ENCODE assay signal across 34 cellular contexts in genomic region chr15:82923744-82924143, GRCh38.
"Had no signal": no experiment of that assay in that cellular context is flagged by ENCODE, and none has a peak within 500 bp of the region (broad histone marks: within the 10 kb centered on the region; RNA-seq: fewer than 3 reads in every experiment).

No MANE protein-coding gene starts in this region.

- H3K4me1 ChIP-seq: breast epithelium, colonic mucosa had no signal

- H3K9me3 Mint-ChIP-seq: activated CD4-positive, alpha-beta T cell treated with anti-CD3 and anti-CD28 coated beads, Interleukin-2, amount 10 ng/mL, durations not matched to agents 24 days and 14 days; activated CD8-positive, alpha-beta T cell treated with anti-CD3 and anti-CD28 coated beads for 36 hours; activated naive CD4-positive, alpha-beta T cell treated with anti-CD3 and anti-CD28 coated beads for 36 hours; activated naive CD4-positive, alpha-beta T cell treated with anti-CD3 and anti-CD28 coated beads, Interleukin-2, amount 50 U/mL, for 24 hours; activated naive CD8-positive, alpha-beta T cell treated with anti-CD3 and anti-CD28 coated beads for 36 hours; activated naive CD8-positive, alpha-beta T cell treated with anti-CD3 and anti-CD28 coated beads, Interleukin-2, amount 50 U/mL, for 24 hours; activated T-helper 1 cell treated with anti-CD3 and anti-CD28 coated beads, Interleukin-12 subunit alpha, Interleukin-12 subunit beta, Interleukin-2, Interleukin-4 antibody, amounts not matched to agents 30 ng/mL and 10 ng/mL and 1 ng/mL, durations not matched to agents 14 hours and 24 hours and 36 hours; activated T-helper 2 cell treated with anti-CD3 and anti-CD28 coated beads, Interferon-gamma antibody, Interleukin-2, Interleukin-4, amounts not matched to agents 10 μg/mL and 5 μg/mL and 100 μg/mL, durations not matched to agents 14 hours and 24 hours and 36 hours; T-helper 2 cell treated with Interferon-gamma antibody and Interleukin-4, amounts not matched to agents 5 μg/mL and 100 μg/mL, for 36 hours had no signal

- H3K27me3 Mint-ChIP-seq: activated CD4-positive, alpha-beta T cell treated with anti-CD3 and anti-CD28 coated beads for 36 hours; activated CD8-positive, alpha-beta T cell treated with anti-CD3 and anti-CD28 coated beads for 36 hours; activated naive CD4-positive, alpha-beta T cell treated with anti-CD3 and anti-CD28 coated beads, Interleukin-2, amount 50 U/mL, for 24 hours; activated naive CD8-positive, alpha-beta T cell treated with anti-CD3 and anti-CD28 coated beads for 36 hours; activated naive CD8-positive, alpha-beta T cell treated with anti-CD3 and anti-CD28 coated beads, Interleukin-2, amount 50 U/mL, for 24 hours had no signal

- ATAC-seq: activated CD4-positive, alpha-beta T cell treated with anti-CD3 and anti-CD28 coated beads for 36 hours; activated CD8-positive, alpha-beta memory T cell treated with anti-CD3 and anti-CD28 coated beads, Interleukin-2, amount 10 ng/mL, durations not matched to agents 7 days and 5 days; activated CD8-positive, alpha-beta T cell treated with anti-CD3 and anti-CD28 coated beads for 36 hours; activated naive CD8-positive, alpha-beta T cell treated with anti-CD3 and anti-CD28 coated beads, Interleukin-2, amount 50 U/mL, for 24 hours; T-helper 17 cell had no signal

- H3K27ac Mint-ChIP-seq: activated CD4-positive, alpha-beta T cell treated with anti-CD3 and anti-CD28 coated beads for 36 hours; activated CD4-positive, alpha-beta T cell treated with anti-CD3 and anti-CD28 coated beads, Interleukin-2, amount 10 ng/mL, durations not matched to agents 24 days and 14 days; activated CD8-positive, alpha-beta memory T cell treated with anti-CD3 and anti-CD28 coated beads, Interleukin-2, amount 10 ng/mL, durations not matched to agents 7 days and 5 days; activated CD8-positive, alpha-beta T cell treated with anti-CD3 and anti-CD28 coated beads for 36 hours; activated naive CD4-positive, alpha-beta T cell treated with anti-CD3 and anti-CD28 coated beads for 36 hours; activated naive CD4-positive, alpha-beta T cell treated with anti-CD3 and anti-CD28 coated beads, Interleukin-2, amount 50 U/mL, for 24 hours; activated naive CD8-positive, alpha-beta T cell treated with anti-CD3 and anti-CD28 coated beads for 36 hours; activated naive CD8-positive, alpha-beta T cell treated with anti-CD3 and anti-CD28 coated beads, Interleukin-2, amount 50 U/mL, for 24 hours; activated T-helper 1 cell treated with anti-CD3 and anti-CD28 coated beads, Interleukin-12 subunit alpha, Interleukin-12 subunit beta, Interleukin-2, Interleukin-4 antibody, amounts not matched to agents 30 ng/mL and 10 ng/mL and 1 ng/mL, durations not matched to agents 14 hours and 24 hours and 36 hours; activated T-helper 2 cell treated with anti-CD3 and anti-CD28 coated beads, Interferon-gamma antibody, Interleukin-2, Interleukin-4, amounts not matched to agents 10 μg/mL and 5 μg/mL and 100 μg/mL, durations not matched to agents 14 hours and 24 hours and 36 hours; brain; T-helper 17 cell; T-helper 2 cell treated with Interferon-gamma antibody and Interleukin-4, amounts not matched to agents 5 μg/mL and 100 μg/mL, for 36 hours had no signal

- H3K36me3 Mint-ChIP-seq: activated CD8-positive, alpha-beta memory T cell treated with anti-CD3 and anti-CD28 coated beads, Interleukin-2, amount 10 ng/mL, durations not matched to agents 7 days and 5 days; activated naive CD4-positive, alpha-beta T cell treated with anti-CD3 and anti-CD28 coated beads, Interleukin-2, amount 50 U/mL, for 24 hours; activated naive CD8-positive, alpha-beta T cell treated with anti-CD3 and anti-CD28 coated beads for 36 hours; brain had no signal

- H3K4me1 Mint-ChIP-seq: activated CD4-positive, alpha-beta T cell treated with anti-CD3 and anti-CD28 coated beads for 36 hours; activated CD4-positive, alpha-beta T cell treated with anti-CD3 and anti-CD28 coated beads, Interleukin-2, amount 10 ng/mL, durations not matched to agents 24 days and 14 days; activated CD8-positive, alpha-beta memory T cell treated with anti-CD3 and anti-CD28 coated beads, Interleukin-2, amount 10 ng/mL, durations not matched to agents 7 days and 5 days; activated naive CD4-positive, alpha-beta T cell treated with anti-CD3 and anti-CD28 coated beads, Interleukin-2, amount 50 U/mL, for 24 hours; activated naive CD8-positive, alpha-beta T cell treated with anti-CD3 and anti-CD28 coated beads for 36 hours; activated naive CD8-positive, alpha-beta T cell treated with anti-CD3 and anti-CD28 coated beads, Interleukin-2, amount 50 U/mL, for 24 hours had no signal

- H3K36me3 ChIP-seq: adrenal gland, breast epithelium, cardiac muscle cell, colonic mucosa, esophagus squamous epithelium had no signal

- H3K4me3 Mint-ChIP-seq: activated CD4-positive, alpha-beta T cell treated with anti-CD3 and anti-CD28 coated beads for 36 hours; activated CD4-positive, alpha-beta T cell treated with anti-CD3 and anti-CD28 coated beads, Interleukin-2, amount 10 ng/mL, durations not matched to agents 24 days and 14 days; activated CD8-positive, alpha-beta memory T cell treated with anti-CD3 and anti-CD28 coated beads, Interleukin-2, amount 10 ng/mL, durations not matched to agents 7 days and 5 days; activated CD8-positive, alpha-beta T cell treated with anti-CD3 and anti-CD28 coated beads for 36 hours; activated naive CD4-positive, alpha-beta T cell treated with anti-CD3 and anti-CD28 coated beads for 36 hours; activated naive CD4-positive, alpha-beta T cell treated with anti-CD3 and anti-CD28 coated beads, Interleukin-2, amount 50 U/mL, for 24 hours; activated naive CD8-positive, alpha-beta T cell treated with anti-CD3 and anti-CD28 coated beads for 36 hours; activated naive CD8-positive, alpha-beta T cell treated with anti-CD3 and anti-CD28 coated beads, Interleukin-2, amount 50 U/mL, for 24 hours; activated T-helper 1 cell treated with anti-CD3 and anti-CD28 coated beads, Interleukin-12 subunit alpha, Interleukin-12 subunit beta, Interleukin-2, Interleukin-4 antibody, amounts not matched to agents 30 ng/mL and 10 ng/mL and 1 ng/mL, durations not matched to agents 14 hours and 24 hours and 36 hours; brain; T-helper 17 cell; T-helper 2 cell treated with Interferon-gamma antibody and Interleukin-4, amounts not matched to agents 5 μg/mL and 100 μg/mL, for 36 hours had no signal

- H3K9me3 ChIP-seq: adrenal gland, breast epithelium, colonic mucosa, esophagus squamous epithelium had no signal

- H3K4me3 ChIP-seq: adrenal gland, breast epithelium, cardiac muscle cell, colonic mucosa, esophagus squamous epithelium had no signal

- H3K27me3 ChIP-seq: adrenal gland, breast epithelium, cardiac muscle cell, colonic mucosa, esophagus squamous epithelium had no signal

- DNase-seq: activated CD4-positive, alpha-beta T cell treated with anti-CD3 and anti-CD28 coated beads for 36 hours; activated CD4-positive, alpha-beta T cell treated with anti-CD3 and anti-CD28 coated beads, Interleukin-2, amount 10 ng/mL, durations not matched to agents 24 days and 14 days; activated CD4-positive, alpha-beta T cell treated with anti-CD3 and anti-CD28 coated beads, Interleukin-2, amount 50 U/mL, for 4 hours; activated CD4-positive, CD25-positive, alpha-beta regulatory T cell; activated CD4-positive, CD25-positive, alpha-beta regulatory T cell treated with anti-CD3 and anti-CD28 coated beads, Interleukin-2, amount 50 U/mL, for 72 hours; activated CD8-positive, alpha-beta memory T cell treated with anti-CD3 and anti-CD28 coated beads, Interleukin-2, amount 10 ng/mL, durations not matched to agents 7 days and 5 days; activated CD8-positive, alpha-beta memory T cell treated with anti-CD3 and anti-CD28 coated beads, Interleukin-2, amount 50 U/mL, for 4 hours; activated CD8-positive, alpha-beta T cell treated with anti-CD3 and anti-CD28 coated beads for 36 hours; activated effector memory CD4-positive, alpha-beta T cell treated with anti-CD3 and anti-CD28 coated beads, Interleukin-2, amount 50 U/mL, for 16 hours; activated naive CD4-positive, alpha-beta T cell treated with anti-CD3 and anti-CD28 coated beads for 36 hours; activated naive CD8-positive, alpha-beta T cell treated with anti-CD3 and anti-CD28 coated beads for 36 hours; activated naive CD8-positive, alpha-beta T cell treated with anti-CD3 and anti-CD28 coated beads, Interleukin-2, amount 50 U/mL, for 24 hours; activated T-cell treated with anti-CD3 and anti-CD28 coated beads, Interleukin-2, amount 50 U/mL, for 1 hour; activated T-cell treated with anti-CD3 and anti-CD28 coated beads, Interleukin-2, amount 50 U/mL, for 48 hours; amygdala; aorta; central memory CD4-positive, alpha-beta T cell; cerebellar nuclear complex; colonic mucosa; effector CD8-positive, alpha-beta T cell; esophagus squamous epithelium; glutamatergic neuron; T-helper 1 cell; T-helper 17 cell; T1000 had no signal

- H3K27ac ChIP-seq: adrenal gland, breast epithelium, colonic mucosa, epithelial cell of prostate, esophagus squamous epithelium had no signal
